15 cellular contexts compared by ENCODE assay signal in genomic region chr4:81651500-81651899, GRCh38.
DNase-seq lines count a peak whose midpoint lies in the region; ATAC-seq and TF ChIP-seq lines count a peak whose summit lies in the region.
"Had no signal": no experiment of that assay in that cellular context is flagged by ENCODE, and none has a peak within 500 bp of the region (broad histone marks: within the 10 kb centered on the region; RNA-seq: fewer than 3 reads in every experiment).

No MANE protein-coding gene starts in this region.

- H3K27ac ChIP-seq in brain microvascular endothelial cell = no peak overlapping the region
- no peak overlapping the region for H3K27ac ChIP-seq in ascending aorta
- H3K27ac ChIP-seq: neutrophil, SK-N-MC, spleen had no signal

- H3K27ac Mint-ChIP-seq in naive thymus-derived CD8-positive, alpha-beta T cell = peak overlapping the region in 6 of 10 donors; percentile 9 to 67 (median 37)
- H3K27ac Mint-ChIP-seq: dendritic cell treated with granulocyte-macrophage colony-stimulating factor and Interleukin-4, amounts not matched to agents 40 ng/mL and 50 ng/mL, for 4 days had no signal

- H3K4me3 ChIP-seq in Loucy (ENCODE audit: low read length, poor library complexity, severe bottlenecking) (peak overlapping the region; percentile 6), brain microvascular endothelial cell (ENCODE audit: low read depth, low read length) (no peak overlapping the region), ascending aorta (no peak overlapping the region)
- H3K4me3 ChIP-seq: SK-N-MC, spleen had no signal

- TF ChIP-seq CTCF in Loucy (conservative IDR thresholded peaks at IDR 0.05; ENCODE audit: low read length) (no peak), brain microvascular endothelial cell (IDR thresholded peaks at IDR 0.05; ENCODE audit: low read depth, low read length, missing control alignments) (no peak), ascending aorta (IDR thresholded peaks at IDR 0.05) (no peak)

- peaks cover 0 to 1% (median 0%) of the 10 kb centered on the region in 3 donors for H3K36me3 Mint-ChIP-seq in naive thymus-derived CD8-positive, alpha-beta T cell

- H3K4me1 ChIP-seq in Loucy (ENCODE audit: insufficient read depth, low read length, poor library complexity, severe bottlenecking) (peaks cover 57% of the 10 kb centered on the region), ascending aorta (no peaks in the 10 kb centered on the region)

- in situ Hi-C loops in brain microvascular endothelial cell (cut with HindIII; ENCODE audit: low pct_ligation_motif_present, low sequenced_read_pairs) = no loop called here

- DNase-seq in NOMO-1 treated with DMSO at 0.1 percent for 48 hours (lab: John Stamatoyannopoulos, UW; ENCODE audit: unreplicated experiment) = peak; percentile 51
- DNase-seq in NOMO-1 treated with dmso at 0.1 percent for 144 hours (lab: John Stamatoyannopoulos, UW; ENCODE audit: unreplicated experiment) = no peak
- peak; percentile 12 for DNase-seq in brain microvascular endothelial cell
- DNase-seq in naive thymus-derived CD8-positive, alpha-beta T cell = no peak
- no peak for DNase-seq in NCI-H526 (lab: John Stamatoyannopoulos, UW)
- no peak for DNase-seq in ascending aorta (ENCODE audit: low spot score in 2 of 2)
- no peak for DNase-seq in cerebellum (ENCODE audit: low spot score)
- DNase-seq: foreskin melanocyte, kidney, NCI-H524 treated with DMSO at 0.1 percent for 48 hours, spleen had no signal

- H3K4me2 ChIP-seq in Loucy (ENCODE audit: low read depth, low read length, poor library complexity, severe bottlenecking) = peak overlapping the region; percentile 88

- H3K9me2 ChIP-seq in Loucy (replicated peaks; ENCODE audit: low read depth, low read length) = no peaks in the 10 kb centered on the region

- H3K9me3 Mint-ChIP-seq in naive thymus-derived CD8-positive, alpha-beta T cell = no peaks in the 10 kb centered on the region
- H3K9me3 Mint-ChIP-seq: dendritic cell treated with granulocyte-macrophage colony-stimulating factor and Interleukin-4, amounts not matched to agents 40 ng/mL and 50 ng/mL, for 4 days had no signal

- no peaks in the 10 kb centered on the region for H4K20me1 ChIP-seq in Loucy (ENCODE audit: insufficient read depth, low read length, poor library complexity, severe bottlenecking)

- H3K79me2 ChIP-seq in Loucy (ENCODE audit: insufficient read depth, low read length) = no peaks in the 10 kb centered on the region

- intact Hi-C loops in ascending aorta (cut with DNase I) = no loop called here

- H3K4me1 Mint-ChIP-seq in naive thymus-derived CD8-positive, alpha-beta T cell = peaks cover 18 to 49% (median 43%) of the 10 kb centered on the region in 4 donors

- no peaks in the 10 kb centered on the region for H3K27me3 Mint-ChIP-seq in naive thymus-derived CD8-positive, alpha-beta T cell
- H3K27me3 Mint-ChIP-seq: dendritic cell treated with granulocyte-macrophage colony-stimulating factor and Interleukin-4, amounts not matched to agents 40 ng/mL and 50 ng/mL, for 4 days had no signal

- H3K4me3 Mint-ChIP-seq in naive thymus-derived CD8-positive, alpha-beta T cell = no peak overlapping the region
- H3K4me3 Mint-ChIP-seq: dendritic cell treated with granulocyte-macrophage colony-stimulating factor and Interleukin-4, amounts not matched to agents 40 ng/mL and 50 ng/mL, for 4 days had no signal

- H3K9ac ChIP-seq in Loucy (ENCODE audit: low read depth, low read length, poor library complexity, severe bottlenecking) = peak overlapping the region; percentile 56

- ATAC-seq in naive thymus-derived CD8-positive, alpha-beta T cell = no peak

- peak overlapping the region; percentile 82 for H2AFZ ChIP-seq in Loucy (ENCODE audit: low read length)

- POLR2A ChIA-PET in naive thymus-derived CD8-positive, alpha-beta T cell (lab: Charles Lee) = interaction anchor here (0.7 kb wide), 1 partner anchor 180 kb away, joined by 3 read pairs; the partner anchor contains the start of gene RASGEF1B

- H3K36me3 ChIP-seq in Loucy (ENCODE audit: insufficient read depth, low read length) = no peaks in the 10 kb centered on the region
- no peaks in the 10 kb centered on the region for H3K36me3 ChIP-seq in brain microvascular endothelial cell (replicated peaks)
- H3K36me3 ChIP-seq in ascending aorta = no peaks in the 10 kb centered on the region
- H3K36me3 ChIP-seq: neutrophil, spleen had no signal

- no peaks in the 10 kb centered on the region for H3K27me3 ChIP-seq in Loucy (ENCODE audit: insufficient read depth, low read length, poor library complexity, severe bottlenecking)
- H3K27me3 ChIP-seq in brain microvascular endothelial cell (replicated peaks) = no peaks in the 10 kb centered on the region
- no peaks in the 10 kb centered on the region for H3K27me3 ChIP-seq in ascending aorta
- H3K27me3 ChIP-seq: spleen had no signal

- peaks cover 12% of the 10 kb centered on the region for H3F3A ChIP-seq in Loucy (ENCODE audit: low read depth)

- H3K9me3 ChIP-seq in Loucy (ENCODE audit: insufficient read depth, low read depth, low read length) = no peaks in the 10 kb centered on the region
- no peaks in the 10 kb centered on the region for H3K9me3 ChIP-seq in ascending aorta
- H3K9me3 ChIP-seq: neutrophil, spleen had no signal

Comparison
In these comparisons a context has a peak if more than half of its experiments do, and no peak if none do; other contexts are left out.
1. DNase-seq: peak in NOMO-1 treated with DMSO at 0.1 percent for 48 hours (single experiment) and brain microvascular endothelial cell (single experiment); none in NOMO-1 treated with dmso at 0.1 percent for 144 hours (single experiment), naive thymus-derived CD8-positive, alpha-beta T cell (0 of 10), NCI-H526 (0 of 2), ascending aorta (0 of 2) and cerebellum (single experiment).